Comparison of ENCODE assay signal across 17 cellular contexts in genomic region chr1:89854140-89854539, GRCh38. TPM values are rescaled to one million over a fixed set of nuclear protein-coding genes. Genes with fewer than 3 reads are reported as not detected.
DNase-seq lines count a peak whose midpoint lies in the region; ATAC-seq and TF ChIP-seq lines count a peak whose summit lies in the region.
"Had no signal": no experiment of that assay in that cellular context is flagged by ENCODE, and none has a peak within 500 bp of the region (broad histone marks: within the 10 kb centered on the region; RNA-seq: fewer than 3 reads in every experiment).

No MANE protein-coding gene starts in this region.

- H3K9me3 Mint-ChIP-seq in activated naive CD8-positive, alpha-beta T cell treated with anti-CD3 and anti-CD28 coated beads, Interleukin-2, amount 50 U/mL, for 24 hours, result no peaks in the 10 kb centered on the region
- H3K9me3 Mint-ChIP-seq in activated naive CD8-positive, alpha-beta T cell treated with anti-CD3 and anti-CD28 coated beads for 36 hours, result no peaks in the 10 kb centered on the region
- H3K9me3 Mint-ChIP-seq in activated CD4-positive, alpha-beta memory T cell treated with anti-CD3 and anti-CD28 coated beads for 36 hours, result no peaks in the 10 kb centered on the region
- H3K9me3 Mint-ChIP-seq: CD8-positive, alpha-beta memory T cell had no signal

- no peaks in the 10 kb centered on the region for H3F3A ChIP-seq in Loucy (ENCODE audit: low read depth)

- CTCF ChIA-PET in activated CD4-positive, alpha-beta memory T cell treated with anti-CD3 and anti-CD28 coated beads for 36 hours (lab: Charles Lee), result interaction anchor here (1.0 kb wide), 2 partner anchors 11 to 91 kb away, joined by 3 to 6 read pairs; no protein-coding TSS in a partner anchor

- TF ChIP-seq CTCF in Loucy (conservative IDR thresholded peaks at IDR 0.05; ENCODE audit: low read length), result no peak
- TF ChIP-seq CTCF in foreskin keratinocyte (conservative IDR thresholded peaks at IDR 0.05), result no peak
- TF ChIP-seq CTCF in transverse colon (IDR thresholded peaks at IDR 0.05), result no peak

- no peak for DNase-seq in activated naive CD8-positive, alpha-beta T cell treated with anti-CD3 and anti-CD28 coated beads, Interleukin-2, amount 50 U/mL, for 24 hours
- DNase-seq in activated naive CD8-positive, alpha-beta T cell treated with anti-CD3 and anti-CD28 coated beads for 36 hours, result no peak
- no peak for DNase-seq in foreskin keratinocyte
- no peak for DNase-seq in activated CD4-positive, alpha-beta memory T cell treated with anti-CD3 and anti-CD28 coated beads for 36 hours
- DNase-seq in transverse colon, result no peak
- no peak for DNase-seq in SJCRH30
- DNase-seq in amniotic stem cell (lab: John Stamatoyannopoulos, UW), result no peak
- DNase-seq: AML-193; CD8-positive, alpha-beta memory T cell; DMS79; GOT3; NCI-H1436; NCI-H2029; NCI-H2171; NCI-H446 treated with DMSO at 0.1 percent for 48 hours; NK-92 treated with Interleukin-12 subunit alpha and Interleukin-12 subunit beta, amount 100 ng/mL, for 24 hours had no signal

- H3K27me3 Mint-ChIP-seq in activated naive CD8-positive, alpha-beta T cell treated with anti-CD3 and anti-CD28 coated beads, Interleukin-2, amount 50 U/mL, for 24 hours, result no peaks in the 10 kb centered on the region
- no peaks in the 10 kb centered on the region for H3K27me3 Mint-ChIP-seq in activated naive CD8-positive, alpha-beta T cell treated with anti-CD3 and anti-CD28 coated beads for 36 hours
- no peaks in the 10 kb centered on the region for H3K27me3 Mint-ChIP-seq in activated CD4-positive, alpha-beta memory T cell treated with anti-CD3 and anti-CD28 coated beads for 36 hours
- H3K27me3 Mint-ChIP-seq: CD8-positive, alpha-beta memory T cell had no signal

- H3K27ac ChIP-seq in foreskin keratinocyte (peak overlapping the region; percentile 64), transverse colon (no peak overlapping the region), SJCRH30 (no peak overlapping the region)

- POLR2A ChIA-PET in activated CD4-positive, alpha-beta memory T cell treated with anti-CD3 and anti-CD28 coated beads for 36 hours (lab: Charles Lee), result interaction anchor here (0.5 to 0.6 kb wide), 2 partner anchors 11 to 1168 kb away, joined by 3 read pairs; no protein-coding TSS in a partner anchor

- H3K27me3 ChIP-seq in Loucy (ENCODE audit: insufficient read depth, low read length, poor library complexity, severe bottlenecking) (no peaks in the 10 kb centered on the region), foreskin keratinocyte (no peaks in the 10 kb centered on the region), transverse colon (no peaks in the 10 kb centered on the region), SJCRH30 (no peaks in the 10 kb centered on the region)

- in situ Hi-C loops in transverse colon (cut with MboI; ENCODE audit: low pct_ligation_motif_present in 1 of 4, low pct_unique_long_range_greater_than_20kb in 1 of 4, low sequenced_read_pairs in 3 of 4), result no loop called here

- H2AFZ ChIP-seq in Loucy (ENCODE audit: low read length), result no peak overlapping the region

- H3K4me2 ChIP-seq in Loucy (ENCODE audit: low read depth, low read length, poor library complexity, severe bottlenecking), result peak overlapping the region; percentile 0

- no peak for TF ChIP-seq EP300 in transverse colon (IDR thresholded peaks at IDR 0.05; ENCODE audit: low read depth)

- ATAC-seq in activated naive CD8-positive, alpha-beta T cell treated with anti-CD3 and anti-CD28 coated beads, Interleukin-2, amount 50 U/mL, for 24 hours, result peak; percentile 84
- no peak for ATAC-seq in foreskin keratinocyte

- no peak overlapping the region for H3K4me3 Mint-ChIP-seq in activated naive CD8-positive, alpha-beta T cell treated with anti-CD3 and anti-CD28 coated beads, Interleukin-2, amount 50 U/mL, for 24 hours
- H3K4me3 Mint-ChIP-seq in activated naive CD8-positive, alpha-beta T cell treated with anti-CD3 and anti-CD28 coated beads for 36 hours, result no peak overlapping the region
- H3K4me3 Mint-ChIP-seq in activated CD4-positive, alpha-beta memory T cell treated with anti-CD3 and anti-CD28 coated beads for 36 hours, result no peak overlapping the region
- H3K4me3 Mint-ChIP-seq: CD8-positive, alpha-beta memory T cell had no signal

- H3K4me3 ChIP-seq in Loucy (ENCODE audit: low read length, poor library complexity, severe bottlenecking) (no peak overlapping the region), transverse colon (no peak overlapping the region), SJCRH30 (no peak overlapping the region)

- H3K79me2 ChIP-seq in Loucy (ENCODE audit: insufficient read depth, low read length), result peaks cover 92% of the 10 kb centered on the region

- H3K9me2 ChIP-seq in Loucy (replicated peaks; ENCODE audit: low read depth, low read length), result no peaks in the 10 kb centered on the region

- intact Hi-C loops in activated CD4-positive, alpha-beta memory T cell treated with anti-CD3 and anti-CD28 coated beads for 36 hours (cut with micrococcal nuclease), result no loop called here
- intact Hi-C loops in transverse colon (cut with DNase I; ENCODE audit: low total_unique reads), result no loop called here

- H3K36me3 Mint-ChIP-seq in activated naive CD8-positive, alpha-beta T cell treated with anti-CD3 and anti-CD28 coated beads, Interleukin-2, amount 50 U/mL, for 24 hours (ENCODE audit: low read depth), result peaks cover 23% of the 10 kb centered on the region
- peaks cover 28% of the 10 kb centered on the region for H3K36me3 Mint-ChIP-seq in activated naive CD8-positive, alpha-beta T cell treated with anti-CD3 and anti-CD28 coated beads for 36 hours
- H3K36me3 Mint-ChIP-seq in activated CD4-positive, alpha-beta memory T cell treated with anti-CD3 and anti-CD28 coated beads for 36 hours, result peaks cover 4% of the 10 kb centered on the region

- H3K4me1 Mint-ChIP-seq in activated naive CD8-positive, alpha-beta T cell treated with anti-CD3 and anti-CD28 coated beads, Interleukin-2, amount 50 U/mL, for 24 hours, result peaks cover 12% of the 10 kb centered on the region
- H3K4me1 Mint-ChIP-seq in activated naive CD8-positive, alpha-beta T cell treated with anti-CD3 and anti-CD28 coated beads for 36 hours, result peaks cover 16% of the 10 kb centered on the region
- H3K4me1 Mint-ChIP-seq in activated CD4-positive, alpha-beta memory T cell treated with anti-CD3 and anti-CD28 coated beads for 36 hours (ENCODE audit: low read depth), result peaks cover 23% of the 10 kb centered on the region

- H3K9ac ChIP-seq in Loucy (ENCODE audit: low read depth, low read length, poor library complexity, severe bottlenecking), result no peak overlapping the region

- WGBS in transverse colon (ENCODE audit: low coverage in 1 of 2), 2 donors, result 76 to 93% methylated on average over 2 of the region's 2 CpGs

- no peak for TF ChIP-seq POLR2A in transverse colon (IDR thresholded peaks at IDR 0.05)

- H3K9me3 ChIP-seq in Loucy (ENCODE audit: insufficient read depth, low read depth, low read length) (no peaks in the 10 kb centered on the region), transverse colon (no peaks in the 10 kb centered on the region), SJCRH30 (replicated peaks) (no peaks in the 10 kb centered on the region)

- H4K20me1 ChIP-seq in Loucy (ENCODE audit: insufficient read depth, low read length, poor library complexity, severe bottlenecking), result peaks cover 63% of the 10 kb centered on the region

- H3K4me1 ChIP-seq in Loucy (ENCODE audit: insufficient read depth, low read length, poor library complexity, severe bottlenecking) (peaks cover 54% of the 10 kb centered on the region), foreskin keratinocyte (peaks cover 19% of the 10 kb centered on the region), transverse colon (no peaks in the 10 kb centered on the region), SJCRH30 (no peaks in the 10 kb centered on the region)

- H3K36me3 ChIP-seq in Loucy (ENCODE audit: insufficient read depth, low read length) (peaks cover 30% of the 10 kb centered on the region; the same call in 1 of the 2 replicates), transverse colon (peaks cover 0 to 11% (median 0%) of the 10 kb centered on the region in 4 donors), SJCRH30 (peaks cover 6% of the 10 kb centered on the region; the same call in 1 of the 2 replicates)

- H3K27ac Mint-ChIP-seq in activated naive CD8-positive, alpha-beta T cell treated with anti-CD3 and anti-CD28 coated beads, Interleukin-2, amount 50 U/mL, for 24 hours, result no peak overlapping the region
- H3K27ac Mint-ChIP-seq in activated naive CD8-positive, alpha-beta T cell treated with anti-CD3 and anti-CD28 coated beads for 36 hours, result no peak overlapping the region
- no peak overlapping the region for H3K27ac Mint-ChIP-seq in activated CD4-positive, alpha-beta memory T cell treated with anti-CD3 and anti-CD28 coated beads for 36 hours
- H3K27ac Mint-ChIP-seq: CD8-positive, alpha-beta memory T cell had no signal

RNA-seq across cellular contexts. Expression of gene LRRC8D, which starts 33.3 kb away (rescaled TPM):
- 10 to 100 TPM; 37.7 to 41.2 TPM for total RNA-seq in activated naive CD8-positive, alpha-beta T cell treated with anti-CD3 and anti-CD28 coated beads for 36 hours
- total RNA-seq in foreskin keratinocyte (45.8 and 50.4 TPM in 2 replicates), transverse colon (10 to 100 TPM in 3 of 4 donors, 1 to 10 TPM in 1; 8.2 to 81.5 (median 52.4) TPM)
- 14.2 and 20.4 TPM in 2 replicates for polyA plus RNA-seq in foreskin keratinocyte
- 10 to 100 TPM; 17.7 to 19.4 TPM for total RNA-seq in activated CD4-positive, alpha-beta memory T cell treated with anti-CD3 and anti-CD28 coated beads for 36 hours
- total RNA-seq in SJCRH30 (2014; rRNA removed; shearing (Covaris generic)), result 13.4 and 16.1 TPM in 2 replicates
